In the genomic region with DNA sequence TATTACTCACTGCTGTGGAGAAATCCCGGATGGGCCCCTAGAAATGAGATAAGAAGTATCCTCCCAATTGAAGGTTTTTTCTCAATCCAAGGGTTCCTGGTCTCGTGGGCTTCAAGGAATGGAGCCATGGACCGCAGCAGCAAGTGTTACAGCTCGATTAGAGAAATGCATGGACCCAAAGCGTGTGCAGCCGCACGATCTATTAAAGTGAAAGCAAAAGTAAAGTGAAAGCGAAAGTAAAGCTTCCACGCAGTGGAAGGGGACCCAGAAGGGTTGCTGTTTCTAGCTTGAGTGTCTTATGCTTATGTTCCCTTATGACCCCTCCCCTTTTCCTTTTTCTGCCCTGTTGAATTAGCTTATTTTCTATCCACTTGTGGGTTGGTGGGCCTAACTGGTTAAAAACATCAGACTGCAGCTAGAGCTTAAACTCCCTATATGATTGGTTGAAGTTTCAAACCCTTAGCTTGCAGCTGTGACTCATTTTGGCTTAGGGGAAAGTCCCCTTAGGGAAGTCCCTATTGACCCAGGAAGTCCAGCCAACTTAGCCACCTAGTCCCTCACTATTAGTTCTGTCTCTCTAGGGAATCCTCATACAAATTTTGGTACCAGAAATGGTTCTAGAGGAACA, we compare ENCODE assay signal across 8 cellular contexts.
DNase-seq lines count a peak whose midpoint lies in the region; ATAC-seq, FAIRE-seq and TF ChIP-seq lines count a peak whose summit lies in the region.

No MANE protein-coding gene starts in this region.

- FAIRE-seq in GM12892 (lab: Jason Lieb, UNC) = no peak
- no peak for FAIRE-seq in urothelium cell line (lab: Jason Lieb, UNC)

- H3K4me1 ChIP-seq in GM23248 (ENCODE audit: insufficient read depth) = no peaks in the 10 kb centered on the region
- peaks cover 12% of the 10 kb centered on the region for H3K4me1 ChIP-seq in SJSA1 (replicated peaks)
- H3K4me1 ChIP-seq in adrenal gland (replicated peaks in 1 of 2) = no peaks in the 10 kb centered on the region

- in situ Hi-C loops in GM23248 (cut with MboI) = no loop called here

- TF ChIP-seq CTCF in adrenal gland (IDR thresholded peaks at IDR 0.05) (no peak), omental fat pad (IDR thresholded peaks at IDR 0.05) (no peak)

- H3K4me3 ChIP-seq in GM23248 (peak overlapping the region; percentile 55), SJSA1 (peak overlapping the region; percentile 40), adrenal gland (peak overlapping the region in 3 of 4 donors; percentile 8 to 60 (median 20))

- H3K9me3 ChIP-seq in GM23248 (ENCODE audit: low read depth) (no peaks in the 10 kb centered on the region), SJSA1 (replicated peaks) (no peaks in the 10 kb centered on the region; the same call in 1 of the 2 replicates), adrenal gland (replicated peaks in 1 of 3) (no peaks in the 10 kb centered on the region)

- no peaks in the 10 kb centered on the region for H3F3A ChIP-seq in GM23248 (ENCODE audit: insufficient read depth)

- ATAC-seq in omental fat pad (ENCODE audit: low FRiP score) = no peak

- 43 to 46% methylated on average over 9 of the region's 9 CpGs for WGBS in GM23248 (ENCODE audit: low coverage in 1 of 2, low lambda C conversion rate in 2 of 2, missing lambda C conversion rate in 2 of 2), 2 experiments
- 57 to 65% (median 62%) methylated on average over 9 of the region's 9 CpGs for WGBS in adrenal gland, 4 donors

- peak overlapping the region; percentile 63 for H2AFZ ChIP-seq in GM23248

- H4K20me1 ChIP-seq in GM23248 (ENCODE audit: insufficient read depth) = no peaks in the 10 kb centered on the region

- H3K79me2 ChIP-seq in GM23248 (ENCODE audit: insufficient read depth) = no peaks in the 10 kb centered on the region

- no peaks in the 10 kb centered on the region for H3K9me2 ChIP-seq in GM23248 (ENCODE audit: insufficient read depth)

- H3K27ac ChIP-seq in GM23248 (no peak overlapping the region), SJSA1 (peak overlapping the region; percentile 57), adrenal gland (peak overlapping the region in 3 of 5 donors; percentile 35 to 82 (median 60))

- DNase-seq in GM12892 (ENCODE audit: insufficient read length) = peak; percentile 19
- DNase-seq in GM23248 = peak; percentile 17
- peak; percentile 48 for DNase-seq in LHCN-M2 (ENCODE audit: low read depth)
- DNase-seq in SJSA1 (ENCODE audit: low read depth in 1 of 2, low spot score in 2 of 2) = peak; percentile 54 to 65
- peak in 2 of 7 donors; percentile 18 to 22 for DNase-seq in adrenal gland
- peak; percentile 4 for DNase-seq in midbrain (lab: John Stamatoyannopoulos, UW)
- peak; percentile 48 for DNase-seq in urothelium cell line (ENCODE audit: low spot score)
- no peak for DNase-seq in omental fat pad (ENCODE audit: low spot score)

- H3K4me2 ChIP-seq in GM23248 (ENCODE audit: unreplicated experiment) = peak overlapping the region; percentile 48

- TF ChIP-seq POLR2A in GM12892 (IDR thresholded peaks at IDR 0.05; ENCODE audit: low read depth, low read length) = no peak; the same call in 1 of the 2 replicates
- no peak for TF ChIP-seq POLR2A in adrenal gland (IDR thresholded peaks at IDR 0.05)

- no peaks in the 10 kb centered on the region for H3K36me3 ChIP-seq in GM23248 (ENCODE audit: low read depth)
- H3K36me3 ChIP-seq in SJSA1 = no peaks in the 10 kb centered on the region
- H3K36me3 ChIP-seq in adrenal gland (replicated peaks in 1 of 2) = no peaks in the 10 kb centered on the region

- no peak overlapping the region for H3K9ac ChIP-seq in GM23248

- intact Hi-C loops in adrenal gland (cut with DNase I) = no loop called here

- H3K27me3 ChIP-seq in GM23248 (replicated peaks; ENCODE audit: insufficient read depth) (no peaks in the 10 kb centered on the region), SJSA1 (replicated peaks) (no peaks in the 10 kb centered on the region), adrenal gland (no peaks in the 10 kb centered on the region)
